Comparison of ENCODE assay signal across 31 cellular contexts in genomic region chr2:160513120-160513519, GRCh38.
"Had no signal": no experiment of that assay in that cellular context is flagged by ENCODE, and none has a peak within 500 bp of the region (broad histone marks: within the 10 kb centered on the region; RNA-seq: fewer than 3 reads in every experiment).

No MANE protein-coding gene starts in this region.

- H3K27me3 ChIP-seq: adrenal gland, ascending aorta, cardiac muscle cell, dorsolateral prefrontal cortex, gastrocnemius medialis, suprapubic skin, tibial artery, upper lobe of right lung had no signal

- H3K9me3 ChIP-seq: adrenal gland, ascending aorta, gastrocnemius medialis, mucosa of descending colon, suprapubic skin, tibial artery, upper lobe of right lung had no signal

- ATAC-seq: gastrocnemius medialis; left lobe of liver; mucosa of descending colon; natural killer cell treated with Interleukin-12 subunit alpha and Interleukin-12 subunit beta and Interleukin-15 and Interleukin-18, amount 100 ng/mL, for 72 hours; sciatic nerve; upper lobe of right lung had no signal

- H3K4me3 ChIP-seq: adrenal gland, ascending aorta, cardiac muscle cell, coronary artery, dorsolateral prefrontal cortex, gastrocnemius medialis, lung, mucosa of descending colon, suprapubic skin, tibial artery, upper lobe of right lung had no signal

- H3K27ac ChIP-seq: adrenal gland, ascending aorta, cardiac muscle cell, coronary artery, dorsolateral prefrontal cortex, gastrocnemius medialis, suprapubic skin, tibial artery, upper lobe of right lung, VCaP had no signal

- DNase-seq: activated CD4-positive, alpha-beta memory T cell treated with anti-CD3 and anti-CD28 coated beads for 36 hours; activated CD4-positive, alpha-beta T cell treated with anti-CD3 and anti-CD28 coated beads for 4 hours; activated CD8-positive, alpha-beta memory T cell treated with anti-CD3 and anti-CD28 coated beads, Interleukin-2, amount 50 U/mL, for 4 hours; activated effector memory CD4-positive, alpha-beta T cell treated with anti-CD3 and anti-CD28 coated beads, Interleukin-2, amount 50 U/mL, for 16 hours; activated naive CD4-positive, alpha-beta T cell treated with anti-CD3 and anti-CD28 coated beads for 36 hours; activated naive CD8-positive, alpha-beta T cell treated with anti-CD3 and anti-CD28 coated beads for 36 hours; activated T-cell treated with anti-CD3 and anti-CD28 coated beads, Interleukin-2, amount 50 U/mL, for 1 hour; adrenal gland; dorsolateral prefrontal cortex; effector memory CD4-positive, alpha-beta T cell; gastrocnemius medialis; glutamatergic neuron; hippocampal formation; kidney; mesendoderm; mucosa of descending colon; small intestine; stimulated activated CD4-positive, alpha-beta T cell treated with anti-CD3 and anti-CD28 coated beads, Interleukin-2, amount 100 ng/mL, for 24 hours; stimulated activated naive CD4-positive, alpha-beta T cell; T-helper 9 cell; tibial artery; upper lobe of right lung had no signal

- H3K4me1 ChIP-seq: adrenal gland, ascending aorta, gastrocnemius medialis, upper lobe of right lung had no signal

- H3K36me3 ChIP-seq: adrenal gland, ascending aorta, cardiac muscle cell, gastrocnemius medialis, suprapubic skin, tibial artery, upper lobe of right lung had no signal
